3 cellular contexts compared by ENCODE assay signal in genomic region chr4:126539771-126540170, GRCh38.
"Had no signal": no experiment of that assay in that cellular context is flagged by ENCODE, and none has a peak within 500 bp of the region (broad histone marks: within the 10 kb centered on the region; RNA-seq: fewer than 3 reads in every experiment).

No MANE protein-coding gene starts in this region.

- DNase-seq: GDM1, GF-D8 had no signal

- H3K4me3 ChIP-seq: GM12878 had no signal
